ENCODE assay signal across 37 cellular contexts in the genomic region with DNA sequence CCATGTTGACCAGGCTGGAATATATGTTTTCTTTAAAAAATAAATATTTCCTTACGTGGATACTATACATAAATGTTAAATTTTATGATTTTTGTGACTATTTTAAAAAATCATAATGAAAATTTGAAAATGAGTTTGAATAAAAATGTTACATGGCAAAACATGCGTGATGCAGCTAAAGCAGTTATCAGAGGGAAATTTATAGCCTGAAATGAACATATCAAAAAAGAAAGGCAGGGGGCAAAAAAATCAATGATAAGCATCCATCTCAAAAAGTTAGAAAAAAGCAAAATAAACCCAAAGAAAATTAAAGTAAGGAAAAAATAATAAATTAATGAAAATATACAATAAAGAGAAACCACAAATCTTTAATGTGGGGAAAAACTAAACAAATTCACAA.
"Had no signal": no experiment of that assay in that cellular context is flagged by ENCODE, and none has a peak within 500 bp of the region (broad histone marks: within the 10 kb centered on the region; RNA-seq: fewer than 3 reads in every experiment).

No MANE protein-coding gene starts in this region.

- H3K4me3 ChIP-seq: ascending aorta, cardiac muscle cell had no signal

- H3K36me3 ChIP-seq: cardiac muscle cell, WERI-Rb-1 had no signal

- H3K27me3 Mint-ChIP-seq: activated CD4-positive, alpha-beta memory T cell treated with anti-CD3 and anti-CD28 coated beads, Interleukin-2, amount 10 ng/mL, durations not matched to agents 7 days and 5 days; activated CD4-positive, alpha-beta T cell treated with anti-CD3 and anti-CD28 coated beads for 36 hours; activated CD4-positive, alpha-beta T cell treated with anti-CD3 and anti-CD28 coated beads, Interleukin-2, amount 10 ng/mL, durations not matched to agents 7 days and 5 days; activated CD8-positive, alpha-beta memory T cell treated with anti-CD3 and anti-CD28 coated beads, Interleukin-2, amount 10 ng/mL, durations not matched to agents 7 days and 5 days; activated naive CD4-positive, alpha-beta T cell treated with anti-CD3 and anti-CD28 coated beads, Interleukin-2, amount 10 ng/mL, durations not matched to agents 7 days and 5 days; activated naive CD4-positive, alpha-beta T cell treated with anti-CD3 and anti-CD28 coated beads, Interleukin-2, amount 50 U/mL, for 24 hours; activated naive CD8-positive, alpha-beta T cell; activated naive CD8-positive, alpha-beta T cell treated with anti-CD3 and anti-CD28 coated beads, Interleukin-2, amount 10 ng/mL, durations not matched to agents 7 days and 5 days; activated naive CD8-positive, alpha-beta T cell treated with anti-CD3 and anti-CD28 coated beads, Interleukin-2, amount 50 U/mL, for 24 hours; activated T-cell treated with anti-CD3 and anti-CD28 coated beads, Interleukin-2, amount 50 U/mL, for 24 hours; brain; central memory CD8-positive, alpha-beta T cell had no signal

- FAIRE-seq: bronchial epithelial cell had no signal

- ATAC-seq: activated CD4-positive, alpha-beta T cell treated with anti-CD3 and anti-CD28 coated beads for 36 hours; activated CD4-positive, CD25-positive, alpha-beta regulatory T cell treated with anti-CD3 and anti-CD28 coated beads, Interleukin-2, amount 50 U/mL, for 24 hours; activated CD8-positive, alpha-beta memory T cell treated with anti-CD3 and anti-CD28 coated beads, Interleukin-2, amount 10 ng/mL, durations not matched to agents 7 days and 5 days; activated CD8-positive, alpha-beta T cell treated with anti-CD3 and anti-CD28 coated beads, Interleukin-2, amount 10 ng/mL, durations not matched to agents 7 days and 5 days; activated naive CD8-positive, alpha-beta T cell treated with anti-CD3 and anti-CD28 coated beads, Interleukin-2, amount 50 U/mL, for 24 hours; WTC11 had no signal

- H3K27ac Mint-ChIP-seq: activated CD4-positive, alpha-beta memory T cell treated with anti-CD3 and anti-CD28 coated beads, Interleukin-2, amount 10 ng/mL, durations not matched to agents 7 days and 5 days; activated CD4-positive, alpha-beta T cell treated with anti-CD3 and anti-CD28 coated beads for 36 hours; activated CD4-positive, alpha-beta T cell treated with anti-CD3 and anti-CD28 coated beads, Interleukin-2, amount 10 ng/mL, durations not matched to agents 7 days and 5 days; activated CD8-positive, alpha-beta memory T cell treated with anti-CD3 and anti-CD28 coated beads, Interleukin-2, amount 10 ng/mL, durations not matched to agents 7 days and 5 days; activated CD8-positive, alpha-beta T cell treated with anti-CD3 and anti-CD28 coated beads, Interleukin-2, amount 10 ng/mL, durations not matched to agents 7 days and 5 days; activated naive CD4-positive, alpha-beta T cell treated with anti-CD3 and anti-CD28 coated beads, Interleukin-2, amount 10 ng/mL, durations not matched to agents 7 days and 5 days; activated naive CD4-positive, alpha-beta T cell treated with anti-CD3 and anti-CD28 coated beads, Interleukin-2, amount 50 U/mL, for 24 hours; activated naive CD8-positive, alpha-beta T cell; activated naive CD8-positive, alpha-beta T cell treated with anti-CD3 and anti-CD28 coated beads, Interleukin-2, amount 10 ng/mL, durations not matched to agents 7 days and 5 days; activated naive CD8-positive, alpha-beta T cell treated with anti-CD3 and anti-CD28 coated beads, Interleukin-2, amount 50 U/mL, for 24 hours; activated T-cell treated with anti-CD3 and anti-CD28 coated beads, Interleukin-2, amount 50 U/mL, for 24 hours; activated T-helper 2 cell treated with anti-CD3 and anti-CD28 coated beads, Interferon-gamma antibody, Interleukin-2, Interleukin-4, amounts not matched to agents 10 μg/mL and 5 μg/mL and 100 μg/mL, durations not matched to agents 14 hours and 24 hours and 36 hours; brain; T-helper 2 cell treated with Interferon-gamma antibody and Interleukin-4, amounts not matched to agents 5 μg/mL and 100 μg/mL, for 36 hours; WTC11 had no signal

- H3K4me3 Mint-ChIP-seq: activated CD4-positive, alpha-beta memory T cell treated with anti-CD3 and anti-CD28 coated beads, Interleukin-2, amount 10 ng/mL, durations not matched to agents 7 days and 5 days; activated CD4-positive, alpha-beta T cell treated with anti-CD3 and anti-CD28 coated beads for 36 hours; activated CD4-positive, alpha-beta T cell treated with anti-CD3 and anti-CD28 coated beads, Interleukin-2, amount 10 ng/mL, durations not matched to agents 7 days and 5 days; activated CD8-positive, alpha-beta memory T cell treated with anti-CD3 and anti-CD28 coated beads, Interleukin-2, amount 10 ng/mL, durations not matched to agents 7 days and 5 days; activated CD8-positive, alpha-beta T cell treated with anti-CD3 and anti-CD28 coated beads, Interleukin-2, amount 10 ng/mL, durations not matched to agents 7 days and 5 days; activated naive CD4-positive, alpha-beta T cell treated with anti-CD3 and anti-CD28 coated beads, Interleukin-2, amount 10 ng/mL, durations not matched to agents 7 days and 5 days; activated naive CD4-positive, alpha-beta T cell treated with anti-CD3 and anti-CD28 coated beads, Interleukin-2, amount 50 U/mL, for 24 hours; activated naive CD8-positive, alpha-beta T cell; activated naive CD8-positive, alpha-beta T cell treated with anti-CD3 and anti-CD28 coated beads, Interleukin-2, amount 10 ng/mL, durations not matched to agents 7 days and 5 days; activated naive CD8-positive, alpha-beta T cell treated with anti-CD3 and anti-CD28 coated beads, Interleukin-2, amount 50 U/mL, for 24 hours; activated T-cell treated with anti-CD3 and anti-CD28 coated beads, Interleukin-2, amount 50 U/mL, for 24 hours; central memory CD8-positive, alpha-beta T cell; T-helper 2 cell treated with Interferon-gamma antibody and Interleukin-4, amounts not matched to agents 5 μg/mL and 100 μg/mL, for 36 hours; WTC11 had no signal

- H3K9me3 Mint-ChIP-seq: activated naive CD4-positive, alpha-beta T cell treated with anti-CD3 and anti-CD28 coated beads, Interleukin-2, amount 50 U/mL, for 24 hours; activated naive CD8-positive, alpha-beta T cell treated with anti-CD3 and anti-CD28 coated beads, Interleukin-2, amount 10 ng/mL, durations not matched to agents 7 days and 5 days; activated T-cell treated with anti-CD3 and anti-CD28 coated beads, Interleukin-2, amount 50 U/mL, for 24 hours; central memory CD8-positive, alpha-beta T cell had no signal

- H3K4me1 ChIP-seq: ascending aorta had no signal

- H3K27ac ChIP-seq: ascending aorta, cardiac muscle cell, WERI-Rb-1 had no signal

- H3K27me3 ChIP-seq: ascending aorta, cardiac muscle cell had no signal

- DNase-seq: activated CD4-positive, alpha-beta memory T cell treated with anti-CD3 and anti-CD28 coated beads, Interleukin-2, amount 10 ng/mL, durations not matched to agents 7 days and 5 days; activated CD4-positive, alpha-beta T cell treated with anti-CD3 and anti-CD28 coated beads for 1 hour; activated CD4-positive, alpha-beta T cell treated with anti-CD3 and anti-CD28 coated beads for 36 hours; activated CD4-positive, alpha-beta T cell treated with anti-CD3 and anti-CD28 coated beads for 48 hours; activated CD4-positive, alpha-beta T cell treated with anti-CD3 and anti-CD28 coated beads, Interleukin-2, amount 10 ng/mL, durations not matched to agents 7 days and 5 days; activated CD4-positive, alpha-beta T cell treated with anti-CD3 and anti-CD28 coated beads, Interleukin-2, amount 50 U/mL, for 48 hours; activated CD4-positive, CD25-positive, alpha-beta regulatory T cell; activated CD8-positive, alpha-beta memory T cell treated with anti-CD3 and anti-CD28 coated beads for 24 hours; activated CD8-positive, alpha-beta memory T cell treated with anti-CD3 and anti-CD28 coated beads, Interleukin-2, amount 10 ng/mL, durations not matched to agents 7 days and 5 days; activated CD8-positive, alpha-beta memory T cell treated with anti-CD3 and anti-CD28 coated beads, Interleukin-2, amount 50 U/mL, for 48 hours; activated CD8-positive, alpha-beta T cell treated with anti-CD3 and anti-CD28 coated beads, Interleukin-2, amount 10 ng/mL, durations not matched to agents 7 days and 5 days; activated effector memory CD4-positive, alpha-beta T cell treated with Interleukin-2 at 50 U/mL for 16 hours; activated gamma-delta T cell; activated naive CD4-positive, alpha-beta T cell treated with anti-CD3 and anti-CD28 coated beads, Interleukin-2, amount 10 ng/mL, durations not matched to agents 7 days and 5 days; activated naive CD4-positive, alpha-beta T cell treated with Interleukin-2 at 50 U/mL for 16 hours; activated naive CD8-positive, alpha-beta T cell treated with anti-CD3 and anti-CD28 coated beads, Interleukin-2, amount 10 ng/mL, durations not matched to agents 7 days and 5 days; activated naive CD8-positive, alpha-beta T cell treated with anti-CD3 and anti-CD28 coated beads, Interleukin-2, amount 50 U/mL, for 24 hours; activated T-cell treated with anti-CD3 and anti-CD28 coated beads, Interleukin-2, amount 50 U/mL, for 24 hours; activated T-cell treated with anti-CD3 and anti-CD28 coated beads, Interleukin-2, amount 50 U/mL, for 48 hours; amygdala; anterior cingulate cortex; caudate nucleus; cerebellar nuclear complex; T-helper 2 cell; T-helper 9 cell; WERI-Rb-1 had no signal
